In the genomic region with DNA sequence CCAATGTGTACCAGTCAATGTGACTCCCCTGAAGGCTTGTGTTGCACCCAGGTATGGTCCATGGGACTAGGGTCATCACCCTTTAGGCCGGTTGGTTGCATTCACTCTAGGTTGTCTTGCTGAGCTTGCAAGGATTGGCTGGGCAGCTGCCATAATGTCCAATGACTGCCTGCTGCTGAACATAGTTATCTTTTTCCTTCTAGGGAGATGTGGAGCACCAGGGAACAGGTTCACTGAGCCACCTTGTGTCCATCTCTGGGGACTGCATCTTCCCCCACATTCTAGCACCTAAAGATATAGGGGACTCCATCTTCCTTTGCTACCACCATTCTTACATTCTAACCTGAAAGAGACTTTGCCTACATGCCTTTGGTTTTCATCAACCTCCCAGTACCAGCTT, we compare ENCODE assay signal across 8 cellular contexts.
DNase-seq lines count a peak whose midpoint lies in the region; ATAC-seq and TF ChIP-seq lines count a peak whose summit lies in the region.

No MANE protein-coding gene starts in this region.

- H3K36me3 ChIP-seq in GM06990 (ENCODE audit: control insufficient read depth, insufficient read depth, low read length) (no peaks in the 10 kb centered on the region), OCI-LY7 (ENCODE audit: insufficient read depth, low read length) (no peaks in the 10 kb centered on the region), left ventricle myocardium inferior (no peaks in the 10 kb centered on the region)

- H4K20me1 ChIP-seq in OCI-LY7 (ENCODE audit: insufficient read depth, low read length): no peaks in the 10 kb centered on the region

- no peak overlapping the region for H3K4me2 ChIP-seq in OCI-LY7 (ENCODE audit: low read length)

- POLR2A ChIA-PET in OCI-LY7 (lab: Charles Lee): interaction anchor here (1.4 kb wide), 1 partner anchor 14 kb away, joined by 4 read pairs; no protein-coding TSS in a partner anchor

- DNase-seq in GM06990 (ENCODE audit: extremely low read depth, insufficient read length) (peak; percentile 26), HT-29 (ENCODE audit: low spot score) (peak; percentile 83), OCI-LY7 (ENCODE audit: low spot score) (peak; percentile 58), left ventricle myocardium inferior (peak; percentile 25), retinal pigment epithelial cell (ENCODE audit: low read depth) (no peak), coronary artery (ENCODE audit: low spot score) (no peak)
- DNase-seq in activated effector memory CD4-positive, alpha-beta T cell treated with Interleukin-2 at 50 U/mL for 16 hours: peak; percentile 12

- ATAC-seq in GM21576 (IDR thresholded peaks at IDR 0.05; ENCODE audit: unreplicated experiment): peak; percentile 87

- H3K27me3 ChIP-seq in GM06990 (replicated peaks; ENCODE audit: control insufficient read depth, insufficient read depth, low read length): no peaks in the 10 kb centered on the region; the same call in 1 of the 2 replicates
- H3K27me3 ChIP-seq in left ventricle myocardium inferior (ENCODE audit: low read depth): no peaks in the 10 kb centered on the region

- H3K4me3 ChIP-seq in GM06990 (replicated peaks; ENCODE audit: low read depth, low read length): no peak overlapping the region
- H3K4me3 ChIP-seq in OCI-LY7 (ENCODE audit: low read depth, low read length, poor library complexity, severe bottlenecking): no peak overlapping the region
- no peak overlapping the region for H3K4me3 ChIP-seq in left ventricle myocardium inferior
- no peak overlapping the region for H3K4me3 ChIP-seq in retinal pigment epithelial cell (ENCODE audit: low read length)
- H3K4me3 ChIP-seq in coronary artery: no peak overlapping the region

- TF ChIP-seq CTCF in GM06990 (IDR thresholded peaks at IDR 0.05; ENCODE audit: insufficient read depth, low read length, poor library complexity, severe bottlenecking): peak; percentile 81
- peak; percentile 76 for TF ChIP-seq CTCF in OCI-LY7 (conservative IDR thresholded peaks at IDR 0.05; ENCODE audit: low read length)
- TF ChIP-seq CTCF in left ventricle myocardium inferior (IDR thresholded peaks at IDR 0.05; ENCODE audit: borderline replicate concordance): peak; percentile 63
- peak; percentile 73 for TF ChIP-seq CTCF in retinal pigment epithelial cell (conservative IDR thresholded peaks at IDR 0.05; ENCODE audit: low read depth, low read length)
- TF ChIP-seq CTCF in coronary artery (IDR thresholded peaks at IDR 0.05): no peak

- intact Hi-C loops in OCI-LY7 (cut with micrococcal nuclease; ENCODE audit: unreplicated experiment) (loop anchor here (10.0 kb wide), 2 partner anchors 403 to 733 kb away; no protein-coding TSS in a partner anchor), left ventricle myocardium inferior (cut with micrococcal nuclease) (no loop called here)

- no peak overlapping the region for H3K27ac ChIP-seq in OCI-LY7 (ENCODE audit: low read depth, low read length, poor library complexity, severe bottlenecking)
- H3K27ac ChIP-seq in left ventricle myocardium inferior (replicated peaks): no peak overlapping the region
- no peak overlapping the region for H3K27ac ChIP-seq in coronary artery

- CTCF ChIA-PET in OCI-LY7 (lab: Charles Lee; ENCODE audit: unreplicated experiment): no interaction called here

- H3K4me1 ChIP-seq in OCI-LY7 (ENCODE audit: insufficient read depth, low read length, poor library complexity, severe bottlenecking) (peaks cover 15% of the 10 kb centered on the region), left ventricle myocardium inferior (peaks cover 62% of the 10 kb centered on the region)

- H3K79me2 ChIP-seq in OCI-LY7 (ENCODE audit: insufficient read depth, low read depth, low read length): no peaks in the 10 kb centered on the region

- H3K9me3 ChIP-seq in OCI-LY7 (ENCODE audit: low read length) (no peaks in the 10 kb centered on the region), left ventricle myocardium inferior (replicated peaks) (no peaks in the 10 kb centered on the region)

- H2AFZ ChIP-seq in OCI-LY7 (ENCODE audit: low read length): no peak overlapping the region; the same call in 1 of the 2 replicates

- H3K9me2 ChIP-seq in OCI-LY7 (ENCODE audit: insufficient read depth, low read length): no peaks in the 10 kb centered on the region

- no TSS peak for BruUV-seq in OCI-LY7 (replicated peaks; lab: Mats Ljungman, UMichigan)

Comparison
In these comparisons a context has a peak if more than half of its experiments do, and no peak if none do; other contexts are left out.
1. DNase-seq: peak in GM06990 (single experiment), HT-29 (single experiment), OCI-LY7 (single experiment), activated effector memory CD4-positive, alpha-beta T cell treated with Interleukin-2 at 50 U/mL for 16 hours (single experiment) and left ventricle myocardium inferior (single experiment); none in retinal pigment epithelial cell (single experiment) and coronary artery (single experiment).